ENCODE assay signal across 9 cellular contexts in genomic region chr1:246579818-246580217, GRCh38. TPM values are rescaled to one million over a fixed set of nuclear protein-coding genes. Genes with fewer than 3 reads are reported as not detected.
A peak's percentile ranks its signal among the peaks of the same experiment; 100 is the strongest.
DNase-seq lines count a peak whose midpoint lies in the region; ATAC-seq, FAIRE-seq and TF ChIP-seq lines count a peak whose summit lies in the region.
"Had no signal": no experiment of that assay in that cellular context is flagged by ENCODE, and none has a peak within 500 bp of the region (broad histone marks: within the 10 kb centered on the region; RNA-seq: fewer than 3 reads in every experiment).

No MANE protein-coding gene starts in this region.

- peak overlapping the region; percentile 25 for H3K9ac ChIP-seq in MM.1S (ENCODE audit: low read length)

- ATAC-seq in GM21786 (IDR thresholded peaks at IDR 0.05; ENCODE audit: unreplicated experiment) (peak; percentile 68), lower lobe of right lung (no peak)

- H3F3A ChIP-seq in MM.1S (ENCODE audit: insufficient read depth, low read length) = peaks cover 37% of the 10 kb centered on the region

- H3K79me2 ChIP-seq in MM.1S (ENCODE audit: low read length) = peaks cover 88% of the 10 kb centered on the region
- peaks cover 54% of the 10 kb centered on the region for H3K79me2 ChIP-seq in hepatocyte

- H3K36me3 ChIP-seq in MM.1S (replicated peaks; ENCODE audit: insufficient read depth, low read length) = no peaks in the 10 kb centered on the region
- H3K36me3 ChIP-seq in lower lobe of right lung = no peaks in the 10 kb centered on the region
- H3K36me3 ChIP-seq in hepatocyte (replicated peaks; ENCODE audit: insufficient read depth, low read depth) = no peaks in the 10 kb centered on the region

- H3K27me3 ChIP-seq in MM.1S (replicated peaks; ENCODE audit: insufficient read depth, low read length) = no peaks in the 10 kb centered on the region
- H3K27me3 ChIP-seq in lower lobe of right lung (ENCODE audit: low read depth) = no peaks in the 10 kb centered on the region
- H3K27me3 ChIP-seq in hepatocyte = no peaks in the 10 kb centered on the region

- H3K9me3 ChIP-seq in MM.1S (replicated peaks; ENCODE audit: insufficient read depth, low read length) (no peaks in the 10 kb centered on the region), lower lobe of right lung (no peaks in the 10 kb centered on the region), hepatocyte (ENCODE audit: low read depth) (no peaks in the 10 kb centered on the region)

- no peak for TF ChIP-seq POLR2A in H54 (IDR thresholded peaks at IDR 0.05; ENCODE audit: low read depth, low read length)

- H3K27ac ChIP-seq in MM.1S (ENCODE audit: low read length) (peak overlapping the region; percentile 73), lower lobe of right lung (peak overlapping the region; percentile 47), hepatocyte (no peak overlapping the region)

- no peak for DNase-seq in GM18507 (ENCODE audit: extremely low spot score, insufficient read length, low read depth)
- DNase-seq in MM.1S = peak; percentile 61
- no peak for DNase-seq in lower lobe of right lung
- DNase-seq in hepatocyte (ENCODE audit: low spot score) = no peak
- no peak for DNase-seq in DMS 273 treated with DMSO at 0.1 percent for 48 hours (lab: John Stamatoyannopoulos, UW)
- DNase-seq in SK-N-DZ (ENCODE audit: low spot score) = no peak
- DNase-seq in H54 (ENCODE audit: insufficient read length, low spot score) = no peak
- DNase-seq: SW 1271 had no signal

- intact Hi-C loops in lower lobe of right lung (cut with DNase I) = no loop called here

- H3K4me1 ChIP-seq in MM.1S (ENCODE audit: low read length) (peaks cover 42% of the 10 kb centered on the region), lower lobe of right lung (peaks cover 62% of the 10 kb centered on the region), hepatocyte (ENCODE audit: insufficient read depth) (peaks cover 35% of the 10 kb centered on the region)

- H4K20me1 ChIP-seq in MM.1S (ENCODE audit: insufficient read depth, low read length) = no peaks in the 10 kb centered on the region
- no peaks in the 10 kb centered on the region for H4K20me1 ChIP-seq in hepatocyte (ENCODE audit: insufficient read depth, poor library complexity, severe bottlenecking)

- H3K9me2 ChIP-seq in MM.1S (replicated peaks; ENCODE audit: insufficient read depth, low read length) = no peaks in the 10 kb centered on the region
- H3K9me2 ChIP-seq in hepatocyte (replicated peaks; ENCODE audit: insufficient read depth) = no peaks in the 10 kb centered on the region

- TF ChIP-seq CTCF in MM.1S (IDR thresholded peaks at IDR 0.05; ENCODE audit: low read length) (no peak), lower lobe of right lung (IDR thresholded peaks at IDR 0.05) (no peak), hepatocyte (IDR thresholded peaks at IDR 0.05; ENCODE audit: poor library complexity) (no peak)

- 19% methylated on average over 3 of the region's 3 CpGs for WGBS in hepatocyte (ENCODE audit: low lambda C conversion rate, missing lambda C conversion rate)

- FAIRE-seq in GM18507 (lab: Jason Lieb, UNC) (peak; percentile 71), H54 (lab: Jason Lieb, UNC) (no peak)

- peak overlapping the region; percentile 5; the same call in 1 of the 2 replicates for H3K4me3 ChIP-seq in MM.1S (ENCODE audit: low read length)
- no peak overlapping the region for H3K4me3 ChIP-seq in lower lobe of right lung
- H3K4me3 ChIP-seq in hepatocyte = no peak overlapping the region

- peak overlapping the region; percentile 58 for H3K4me2 ChIP-seq in MM.1S (ENCODE audit: low read depth, low read length)
- H3K4me2 ChIP-seq in hepatocyte = no peak overlapping the region

- H2AFZ ChIP-seq in MM.1S (ENCODE audit: low read length) (no peak overlapping the region), hepatocyte (no peak overlapping the region)

RNA-seq across cellular contexts. Expression of gene CNST, which starts 13.6 kb away (rescaled TPM):
- total RNA-seq in lower lobe of right lung (31.4 TPM), hepatocyte (16.2 and 16.4 TPM in 2 replicates)
- polyA plus RNA-seq in hepatocyte = 6.1 and 7.1 TPM in 2 replicates
- polyA plus RNA-seq in SK-N-DZ (2014; cell fraction: cytosol; rRNA removed) = 14.5 and 15.2 TPM in 2 replicates
- 10.5 and 16.5 TPM in 2 replicates for polyA plus RNA-seq in SK-N-DZ (2014; cell fraction: nucleus; rRNA removed)

RNA-seq across cellular contexts. Expression of gene TFB2M, which starts 13.8 kb away (rescaled TPM):
- 10.2 TPM for total RNA-seq in lower lobe of right lung
- total RNA-seq in hepatocyte = 16.3 and 17.9 TPM in 2 replicates
- 13.2 and 14.2 TPM in 2 replicates for polyA plus RNA-seq in hepatocyte
- 22.9 and 24.7 TPM in 2 replicates for polyA plus RNA-seq in SK-N-DZ (2014; cell fraction: cytosol; rRNA removed)
- 16.9 and 17.9 TPM in 2 replicates for polyA plus RNA-seq in SK-N-DZ (2014; cell fraction: nucleus; rRNA removed)
